1 cellular context compared by ENCODE assay signal in the genomic region with DNA sequence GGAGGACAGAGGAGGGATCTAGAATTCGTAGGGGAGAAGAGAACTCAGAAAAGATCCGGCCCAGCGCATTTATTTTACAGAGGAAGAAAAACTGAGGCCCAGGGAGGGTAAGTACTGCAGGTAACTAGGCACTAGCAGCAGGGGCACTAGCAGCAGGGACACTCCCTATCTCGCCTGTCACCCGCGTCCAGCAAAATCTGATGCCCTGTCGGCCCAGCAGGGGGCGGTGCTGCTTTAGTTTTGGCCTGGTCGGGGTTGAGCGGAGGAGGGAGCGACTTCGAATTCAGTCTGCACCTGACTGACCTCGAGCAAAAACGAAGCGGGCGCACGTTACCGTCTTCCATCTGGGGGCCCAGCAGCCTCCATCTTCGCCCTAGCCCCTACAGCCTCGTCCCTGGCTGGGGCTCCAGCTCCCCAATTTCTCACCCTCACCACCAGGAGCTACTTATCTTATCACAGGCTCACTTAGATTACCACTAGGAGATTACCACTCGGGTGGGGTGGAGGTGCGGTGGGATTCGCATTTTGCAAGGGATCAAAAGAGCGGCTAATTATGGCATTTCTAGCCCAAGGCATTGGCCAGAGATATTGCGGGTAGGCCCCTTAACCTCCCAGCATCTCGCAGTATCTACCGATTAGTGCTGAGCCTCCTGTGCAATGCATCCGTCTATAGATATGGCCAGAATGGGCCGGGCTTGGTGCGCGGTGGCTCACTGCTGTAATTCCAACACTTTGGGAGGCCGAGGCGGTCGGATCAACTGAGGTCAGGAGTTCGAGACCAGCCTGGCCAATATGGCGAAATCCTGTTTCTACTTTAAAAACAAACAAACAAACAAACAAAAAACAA.
A peak's percentile ranks its signal among the peaks of the same experiment; 100 is the strongest.
TF ChIP-seq lines count a peak whose summit lies in the region.

No MANE protein-coding gene starts in this region.

TF ChIP-seq in WTC11, 78 proteins besides CTCF, POLR2A, EP300 and RAD21 (continued from another document):
- TF ChIP-seq, protein P1, sequence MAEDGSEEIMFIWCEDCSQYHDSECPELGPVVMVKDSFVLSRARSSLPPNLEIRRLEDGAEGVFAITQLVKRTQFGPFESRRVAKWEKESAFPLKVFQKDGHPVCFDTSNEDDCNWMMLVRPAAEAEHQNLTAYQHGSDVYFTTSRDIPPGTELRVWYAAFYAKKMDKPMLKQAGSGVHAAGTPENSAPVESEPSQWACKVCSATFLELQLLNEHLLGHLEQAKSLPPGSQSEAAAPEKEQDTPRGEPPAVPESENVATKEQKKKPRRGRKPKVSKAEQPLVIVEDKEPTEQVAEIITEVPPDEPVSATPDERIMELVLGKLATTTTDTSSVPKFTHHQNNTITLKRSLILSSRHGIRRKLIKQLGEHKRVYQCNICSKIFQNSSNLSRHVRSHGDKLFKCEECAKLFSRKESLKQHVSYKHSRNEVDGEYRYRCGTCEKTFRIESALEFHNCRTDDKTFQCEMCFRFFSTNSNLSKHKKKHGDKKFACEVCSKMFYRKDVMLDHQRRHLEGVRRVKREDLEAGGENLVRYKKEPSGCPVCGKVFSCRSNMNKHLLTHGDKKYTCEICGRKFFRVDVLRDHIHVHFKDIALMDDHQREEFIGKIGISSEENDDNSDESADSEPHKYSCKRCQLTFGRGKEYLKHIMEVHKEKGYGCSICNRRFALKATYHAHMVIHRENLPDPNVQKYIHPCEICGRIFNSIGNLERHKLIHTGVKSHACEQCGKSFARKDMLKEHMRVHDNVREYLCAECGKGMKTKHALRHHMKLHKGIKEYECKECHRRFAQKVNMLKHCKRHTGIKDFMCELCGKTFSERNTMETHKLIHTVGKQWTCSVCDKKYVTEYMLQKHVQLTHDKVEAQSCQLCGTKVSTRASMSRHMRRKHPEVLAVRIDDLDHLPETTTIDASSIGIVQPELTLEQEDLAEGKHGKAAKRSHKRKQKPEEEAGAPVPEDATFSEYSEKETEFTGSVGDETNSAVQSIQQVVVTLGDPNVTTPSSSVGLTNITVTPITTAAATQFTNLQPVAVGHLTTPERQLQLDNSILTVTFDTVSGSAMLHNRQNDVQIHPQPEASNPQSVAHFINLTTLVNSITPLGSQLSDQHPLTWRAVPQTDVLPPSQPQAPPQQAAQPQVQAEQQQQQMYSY (CRISPR knock-in tag; IDR thresholded peaks at IDR 0.05), result no peak
- TF ChIP-seq CREB1 (CRISPR knock-in tag; IDR thresholded peaks at IDR 0.05) (0 out of 2 replicates have a peak, but pooled peaks have one; percentile 50), FOXK1 (CRISPR knock-in tag; IDR thresholded peaks at IDR 0.05) (0 out of 2 replicates have a peak, but pooled peaks have one; percentile 43), ESRRA (CRISPR knock-in tag; IDR thresholded peaks at IDR 0.05; ENCODE audit: borderline replicate concordance) (no peak), ZNF423 (CRISPR knock-in tag; IDR thresholded peaks at IDR 0.05) (no peak), RELA (CRISPR knock-in tag; IDR thresholded peaks at IDR 0.05; ENCODE audit: borderline replicate concordance) (0 out of 2 replicates have a peak, but pooled peaks have one; percentile 49), ATF1 (CRISPR knock-in tag; IDR thresholded peaks at IDR 0.05) (no peak), FOXJ3 (CRISPR knock-in tag; IDR thresholded peaks at IDR 0.05; ENCODE audit: borderline replicate concordance) (no peak), FOXP1 (CRISPR knock-in tag; IDR thresholded peaks at IDR 0.05; ENCODE audit: borderline replicate concordance) (peak; percentile 87; the same call in 1 of the 2 replicates), SMAD4 (CRISPR knock-in tag; IDR thresholded peaks at IDR 0.05) (0 out of 2 replicates have a peak, but pooled peaks have one; percentile 56), NFE2L1 (CRISPR knock-in tag; IDR thresholded peaks at IDR 0.05) (peak; percentile 77; the same call in 1 of the 2 replicates), ZNF232 (CRISPR knock-in tag; IDR thresholded peaks at IDR 0.05) (peak; percentile 86)
- TF ChIP-seq, protein P2, sequence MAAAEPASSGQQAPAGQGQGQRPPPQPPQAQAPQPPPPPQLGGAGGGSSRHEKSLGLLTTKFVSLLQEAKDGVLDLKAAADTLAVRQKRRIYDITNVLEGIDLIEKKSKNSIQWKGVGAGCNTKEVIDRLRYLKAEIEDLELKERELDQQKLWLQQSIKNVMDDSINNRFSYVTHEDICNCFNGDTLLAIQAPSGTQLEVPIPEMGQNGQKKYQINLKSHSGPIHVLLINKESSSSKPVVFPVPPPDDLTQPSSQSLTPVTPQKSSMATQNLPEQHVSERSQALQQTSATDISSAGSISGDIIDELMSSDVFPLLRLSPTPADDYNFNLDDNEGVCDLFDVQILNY (CRISPR knock-in tag; IDR thresholded peaks at IDR 0.05), result peak; percentile 38; the same call in 1 of the 2 replicates
- TF ChIP-seq, protein P3, sequence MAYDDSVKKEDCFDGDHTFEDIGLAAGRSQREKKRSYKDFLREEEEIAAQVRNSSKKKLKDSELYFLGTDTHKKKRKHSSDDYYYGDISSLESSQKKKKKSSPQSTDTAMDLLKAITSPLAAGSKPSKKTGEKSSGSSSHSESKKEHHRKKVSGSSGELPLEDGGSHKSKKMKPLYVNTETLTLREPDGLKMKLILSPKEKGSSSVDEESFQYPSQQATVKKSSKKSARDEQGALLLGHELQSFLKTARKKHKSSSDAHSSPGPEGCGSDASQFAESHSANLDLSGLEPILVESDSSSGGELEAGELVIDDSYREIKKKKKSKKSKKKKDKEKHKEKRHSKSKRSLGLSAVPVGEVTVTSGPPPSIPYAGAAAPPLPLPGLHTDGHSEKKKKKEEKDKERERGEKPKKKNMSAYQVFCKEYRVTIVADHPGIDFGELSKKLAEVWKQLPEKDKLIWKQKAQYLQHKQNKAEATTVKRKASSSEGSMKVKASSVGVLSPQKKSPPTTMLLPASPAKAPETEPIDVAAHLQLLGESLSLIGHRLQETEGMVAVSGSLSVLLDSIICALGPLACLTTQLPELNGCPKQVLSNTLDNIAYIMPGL (CRISPR knock-in tag; IDR thresholded peaks at IDR 0.05), result peak; percentile 33; the same call in 1 of the 2 replicates
- TF ChIP-seq, protein P4, sequence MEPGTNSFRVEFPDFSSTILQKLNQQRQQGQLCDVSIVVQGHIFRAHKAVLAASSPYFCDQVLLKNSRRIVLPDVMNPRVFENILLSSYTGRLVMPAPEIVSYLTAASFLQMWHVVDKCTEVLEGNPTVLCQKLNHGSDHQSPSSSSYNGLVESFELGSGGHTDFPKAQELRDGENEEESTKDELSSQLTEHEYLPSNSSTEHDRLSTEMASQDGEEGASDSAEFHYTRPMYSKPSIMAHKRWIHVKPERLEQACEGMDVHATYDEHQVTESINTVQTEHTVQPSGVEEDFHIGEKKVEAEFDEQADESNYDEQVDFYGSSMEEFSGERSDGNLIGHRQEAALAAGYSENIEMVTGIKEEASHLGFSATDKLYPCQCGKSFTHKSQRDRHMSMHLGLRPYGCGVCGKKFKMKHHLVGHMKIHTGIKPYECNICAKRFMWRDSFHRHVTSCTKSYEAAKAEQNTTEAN (CRISPR knock-in tag; IDR thresholded peaks at IDR 0.05), result peak; percentile 73
- TF ChIP-seq, protein P5, sequence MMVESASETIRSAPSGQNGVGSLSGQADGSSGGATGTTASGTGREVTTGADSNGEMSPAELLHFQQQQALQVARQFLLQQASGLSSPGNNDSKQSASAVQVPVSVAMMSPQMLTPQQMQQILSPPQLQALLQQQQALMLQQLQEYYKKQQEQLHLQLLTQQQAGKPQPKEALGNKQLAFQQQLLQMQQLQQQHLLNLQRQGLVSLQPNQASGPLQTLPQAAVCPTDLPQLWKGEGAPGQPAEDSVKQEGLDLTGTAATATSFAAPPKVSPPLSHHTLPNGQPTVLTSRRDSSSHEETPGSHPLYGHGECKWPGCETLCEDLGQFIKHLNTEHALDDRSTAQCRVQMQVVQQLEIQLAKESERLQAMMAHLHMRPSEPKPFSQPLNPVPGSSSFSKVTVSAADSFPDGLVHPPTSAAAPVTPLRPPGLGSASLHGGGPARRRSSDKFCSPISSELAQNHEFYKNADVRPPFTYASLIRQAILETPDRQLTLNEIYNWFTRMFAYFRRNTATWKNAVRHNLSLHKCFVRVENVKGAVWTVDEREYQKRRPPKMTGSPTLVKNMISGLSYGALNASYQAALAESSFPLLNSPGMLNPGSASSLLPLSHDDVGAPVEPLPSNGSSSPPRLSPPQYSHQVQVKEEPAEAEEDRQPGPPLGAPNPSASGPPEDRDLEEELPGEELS (CRISPR knock-in tag; IDR thresholded peaks at IDR 0.05), result peak; percentile 74
- TF ChIP-seq, protein P6, sequence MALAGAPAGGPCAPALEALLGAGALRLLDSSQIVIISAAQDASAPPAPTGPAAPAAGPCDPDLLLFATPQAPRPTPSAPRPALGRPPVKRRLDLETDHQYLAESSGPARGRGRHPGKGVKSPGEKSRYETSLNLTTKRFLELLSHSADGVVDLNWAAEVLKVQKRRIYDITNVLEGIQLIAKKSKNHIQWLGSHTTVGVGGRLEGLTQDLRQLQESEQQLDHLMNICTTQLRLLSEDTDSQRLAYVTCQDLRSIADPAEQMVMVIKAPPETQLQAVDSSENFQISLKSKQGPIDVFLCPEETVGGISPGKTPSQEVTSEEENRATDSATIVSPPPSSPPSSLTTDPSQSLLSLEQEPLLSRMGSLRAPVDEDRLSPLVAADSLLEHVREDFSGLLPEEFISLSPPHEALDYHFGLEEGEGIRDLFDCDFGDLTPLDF (CRISPR knock-in tag; IDR thresholded peaks at IDR 0.05), result peak; percentile 80; the same call in 1 of the 2 replicates
